ENCODE assay signal across 1 cellular context in the genomic region with DNA sequence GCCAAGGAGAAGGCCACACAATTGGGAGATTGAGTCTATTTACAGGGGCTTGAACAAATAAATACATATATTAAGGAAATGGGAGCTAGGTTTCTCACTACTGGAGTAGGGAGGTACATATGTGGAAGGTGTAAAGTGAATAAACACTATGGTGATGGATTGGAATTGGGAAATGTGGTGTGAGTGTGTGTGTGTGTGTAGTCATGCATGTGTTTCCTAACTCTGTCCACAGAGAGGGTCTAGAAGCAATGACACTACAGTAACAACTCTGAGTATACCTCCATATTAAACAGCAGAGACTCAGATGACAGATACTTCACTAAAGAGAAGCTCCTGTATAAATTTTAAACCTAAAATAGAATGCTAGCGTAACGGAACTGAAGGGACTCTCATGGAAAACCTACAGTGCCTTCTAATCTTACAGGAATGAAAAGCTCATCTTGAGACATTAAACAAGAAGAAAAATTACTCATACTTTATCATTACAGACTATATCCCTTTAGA.
TF ChIP-seq lines count a peak whose summit lies in the region.

No MANE protein-coding gene starts in this region.

TF ChIP-seq in A549, 52 proteins besides CTCF, POLR2A, EP300 and RAD21 (continued from another document):
- TF ChIP-seq, protein P1, sequence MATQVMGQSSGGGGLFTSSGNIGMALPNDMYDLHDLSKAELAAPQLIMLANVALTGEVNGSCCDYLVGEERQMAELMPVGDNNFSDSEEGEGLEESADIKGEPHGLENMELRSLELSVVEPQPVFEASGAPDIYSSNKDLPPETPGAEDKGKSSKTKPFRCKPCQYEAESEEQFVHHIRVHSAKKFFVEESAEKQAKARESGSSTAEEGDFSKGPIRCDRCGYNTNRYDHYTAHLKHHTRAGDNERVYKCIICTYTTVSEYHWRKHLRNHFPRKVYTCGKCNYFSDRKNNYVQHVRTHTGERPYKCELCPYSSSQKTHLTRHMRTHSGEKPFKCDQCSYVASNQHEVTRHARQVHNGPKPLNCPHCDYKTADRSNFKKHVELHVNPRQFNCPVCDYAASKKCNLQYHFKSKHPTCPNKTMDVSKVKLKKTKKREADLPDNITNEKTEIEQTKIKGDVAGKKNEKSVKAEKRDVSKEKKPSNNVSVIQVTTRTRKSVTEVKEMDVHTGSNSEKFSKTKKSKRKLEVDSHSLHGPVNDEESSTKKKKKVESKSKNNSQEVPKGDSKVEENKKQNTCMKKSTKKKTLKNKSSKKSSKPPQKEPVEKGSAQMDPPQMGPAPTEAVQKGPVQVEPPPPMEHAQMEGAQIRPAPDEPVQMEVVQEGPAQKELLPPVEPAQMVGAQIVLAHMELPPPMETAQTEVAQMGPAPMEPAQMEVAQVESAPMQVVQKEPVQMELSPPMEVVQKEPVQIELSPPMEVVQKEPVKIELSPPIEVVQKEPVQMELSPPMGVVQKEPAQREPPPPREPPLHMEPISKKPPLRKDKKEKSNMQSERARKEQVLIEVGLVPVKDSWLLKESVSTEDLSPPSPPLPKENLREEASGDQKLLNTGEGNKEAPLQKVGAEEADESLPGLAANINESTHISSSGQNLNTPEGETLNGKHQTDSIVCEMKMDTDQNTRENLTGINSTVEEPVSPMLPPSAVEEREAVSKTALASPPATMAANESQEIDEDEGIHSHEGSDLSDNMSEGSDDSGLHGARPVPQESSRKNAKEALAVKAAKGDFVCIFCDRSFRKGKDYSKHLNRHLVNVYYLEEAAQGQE (IDR thresholded peaks at IDR 0.05) = no peak
- TF ChIP-seq ESRRA (IDR thresholded peaks at IDR 0.05; ENCODE audit: borderline replicate concordance, low read length) (no peak), CBX2 (IDR thresholded peaks at IDR 0.05; ENCODE audit: borderline replicate concordance, low read depth) (no peak), GATA3 (IDR thresholded peaks at IDR 0.05; ENCODE audit: borderline replicate concordance) (no peak), FOSL2 (IDR thresholded peaks at IDR 0.05) (no peak), FOSL2 (CRISPR knock-in tag; IDR thresholded peaks at IDR 0.05) (no peak), EHF (CRISPR knock-in tag; IDR thresholded peaks at IDR 0.05) (no peak), SMC3 (IDR thresholded peaks at IDR 0.05) (no peak), ZFP36 (IDR thresholded peaks at IDR 0.05; ENCODE audit: borderline replicate concordance, partially characterized antibody) (no peak), MAZ (IDR thresholded peaks at IDR 0.05; ENCODE audit: borderline replicate concordance, low read depth, low read length) (no peak), HOXA7 (CRISPR knock-in tag; IDR thresholded peaks at IDR 0.05) (no peak), CHD4 (IDR thresholded peaks at IDR 0.05; ENCODE audit: borderline replicate concordance) (no peak), CBX8 (IDR thresholded peaks at IDR 0.05) (no peak), JUNB (IDR thresholded peaks at IDR 0.05) (no peak)
